In the genomic region with DNA sequence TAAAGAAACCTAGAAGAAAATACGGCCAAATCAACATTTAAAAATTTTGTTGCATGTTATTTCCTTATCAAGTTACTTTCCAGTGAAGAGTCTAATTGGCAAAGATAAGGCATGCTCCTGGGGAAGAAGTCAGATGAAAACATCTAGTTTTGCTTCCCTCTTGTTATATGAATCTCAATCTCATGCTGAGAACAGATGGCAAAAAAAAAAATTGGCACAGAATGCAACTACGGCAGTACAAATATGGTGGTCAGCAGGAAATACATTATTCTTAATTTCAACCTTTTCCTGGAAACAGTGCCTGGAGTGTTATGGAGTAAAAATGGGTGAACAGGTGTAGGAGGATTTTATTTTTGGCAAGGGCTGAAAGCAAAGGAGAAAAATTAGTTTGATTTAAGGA, we compare ENCODE assay signal across 14 cellular contexts. TPM values are rescaled to one million over a fixed set of nuclear protein-coding genes. Genes with fewer than 3 reads are reported as not detected.
A peak's percentile ranks its signal among the peaks of the same experiment; 100 is the strongest.
DNase-seq lines count a peak whose midpoint lies in the region; ATAC-seq and TF ChIP-seq lines count a peak whose summit lies in the region.
"Had no signal": no experiment of that assay in that cellular context is flagged by ENCODE, and none has a peak within 500 bp of the region (broad histone marks: within the 10 kb centered on the region; RNA-seq: fewer than 3 reads in every experiment).

No MANE protein-coding gene starts in this region.

- H3K4me3 ChIP-seq in fibroblast of mammary gland (ENCODE audit: control insufficient read depth, low read depth, low read length): no peak overlapping the region
- H3K4me3 ChIP-seq: A549 had no signal

- intact Hi-C loops in cardiac septum (cut with DNase I): no loop called here

- ATAC-seq in SK-N-SH treated with all-trans-retinoic acid at 6 μM for 48 hours (no peak), HG03571 (IDR thresholded peaks at IDR 0.05; ENCODE audit: unreplicated experiment) (no peak)
- no peak for ATAC-seq in activated CD4-positive, CD25-positive, alpha-beta regulatory T cell treated with anti-CD3 and anti-CD28 coated beads, Interleukin-2, amount 50 U/mL, for 24 hours
- ATAC-seq: A549; activated CD8-positive, alpha-beta T cell treated with anti-CD3 and anti-CD28 coated beads for 36 hours had no signal

- DNase-seq in NCI-H524 (lab: John Stamatoyannopoulos, UW) (peak; percentile 11 to 66), NCI-H524 treated with DMSO at 0.1 percent for 48 hours (lab: John Stamatoyannopoulos, UW) (no peak), fibroblast of mammary gland (ENCODE audit: low read depth) (peak; percentile 43), cardiac septum (ENCODE audit: low spot score) (no peak)
- DNase-seq in activated CD8-positive, alpha-beta memory T cell treated with anti-CD3 and anti-CD28 coated beads, Interleukin-2, amount 50 U/mL, for 48 hours: no peak
- DNase-seq: activated CD8-positive, alpha-beta T cell treated with anti-CD3 and anti-CD28 coated beads for 36 hours; anterior cingulate cortex; CD8-positive, alpha-beta memory T cell; nephron progenitor cell; stimulated activated CD4-positive, alpha-beta T cell treated with anti-CD3 and anti-CD28 coated beads, Interleukin-4, amount 100 ng/mL, for 24 hours had no signal

- TF ChIP-seq CTCF in fibroblast of mammary gland (conservative IDR thresholded peaks at IDR 0.05; ENCODE audit: control insufficient read depth, insufficient read depth, low read depth, low read length): no peak

TF ChIP-seq in SK-N-SH treated with all-trans-retinoic acid at 6 μM for 48 hours, 23 proteins besides CTCF, POLR2A, EP300 and RAD21:
- peak; percentile 30; the same call in 1 of the 2 replicates for TF ChIP-seq TCF4 (CRISPR knock-in tag; IDR thresholded peaks at IDR 0.05; ENCODE audit: borderline replicate concordance)
- TF ChIP-seq ARNTL (CRISPR knock-in tag; IDR thresholded peaks at IDR 0.05; ENCODE audit: borderline replicate concordance, low read depth): no peak
- no peak for TF ChIP-seq GLIS3 (CRISPR knock-in tag; IDR thresholded peaks at IDR 0.05)
- no peak for TF ChIP-seq ESRRG (CRISPR knock-in tag; IDR thresholded peaks at IDR 0.05)
- no peak for TF ChIP-seq ZC3H10 (CRISPR knock-in tag; IDR thresholded peaks at IDR 0.05)

RNA-seq across cellular contexts. Expression of a gene that starts 32.8 kb away (rescaled TPM):
- 28.2 TPM for total RNA-seq in cardiac septum

RNA-seq across cellular contexts. Expression of a gene that starts 60.0 kb away (rescaled TPM):
- total RNA-seq in cardiac septum: 537 TPM

Comparison
In these comparisons a context has a peak if more than half of its experiments do, and no peak if none do; other contexts are left out.
1. DNase-seq: peak in NCI-H524 (2 of 2) and fibroblast of mammary gland (single experiment); none in NCI-H524 treated with DMSO at 0.1 percent for 48 hours (single experiment), cardiac septum (single experiment) and activated CD8-positive, alpha-beta memory T cell treated with anti-CD3 and anti-CD28 coated beads, Interleukin-2, amount 50 U/mL, for 48 hours (single experiment).